In the genomic region with DNA sequence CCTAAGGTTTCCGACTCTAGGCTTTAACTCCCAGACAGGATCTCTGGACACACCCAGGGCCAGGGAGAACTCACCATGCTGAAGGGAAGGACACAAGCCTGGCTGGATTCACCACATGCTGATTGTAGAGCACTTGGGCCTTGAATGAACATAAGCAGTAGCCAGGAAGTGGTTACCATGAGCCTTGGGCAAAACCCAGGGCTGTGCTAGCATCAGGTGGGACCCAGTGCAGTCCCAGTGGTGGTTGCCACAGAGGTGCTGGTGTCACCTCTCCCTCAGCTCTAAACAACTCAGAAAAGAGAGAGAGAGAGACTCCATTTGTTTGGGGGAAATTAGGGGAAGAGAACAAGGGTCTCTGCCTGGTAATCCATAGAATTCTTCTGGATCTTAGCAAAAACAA, we compare ENCODE assay signal across 19 cellular contexts.
DNase-seq lines count a peak whose midpoint lies in the region; ATAC-seq and TF ChIP-seq lines count a peak whose summit lies in the region.
"Had no signal": no experiment of that assay in that cellular context is flagged by ENCODE, and none has a peak within 500 bp of the region (broad histone marks: within the 10 kb centered on the region; RNA-seq: fewer than 3 reads in every experiment).

No MANE protein-coding gene starts in this region.

- H3K27me3 ChIP-seq in effector memory CD4-positive, alpha-beta T cell (replicated peaks; ENCODE audit: control insufficient read depth, insufficient read depth, low read length, poor library complexity, severe bottlenecking) = no peaks in the 10 kb centered on the region
- H3K27me3 ChIP-seq in suprapubic skin = no peaks in the 10 kb centered on the region
- H3K27me3 ChIP-seq: BE2C, BLaER1 had no signal

- H3K36me3 Mint-ChIP-seq in immature natural killer cell (no peaks in the 10 kb centered on the region), natural killer cell (no peaks in the 10 kb centered on the region)
- H3K36me3 Mint-ChIP-seq: CD14-positive monocyte; CD4-positive, alpha-beta memory T cell; CD4-positive, CD25-positive, alpha-beta regulatory T cell had no signal

- intact Hi-C loops in natural killer cell (cut with micrococcal nuclease) = no loop called here

- H3K9me3 ChIP-seq in effector memory CD4-positive, alpha-beta T cell (ENCODE audit: control insufficient read depth, low read length) = no peaks in the 10 kb centered on the region
- no peaks in the 10 kb centered on the region for H3K9me3 ChIP-seq in suprapubic skin
- H3K9me3 ChIP-seq: BE2C, Caco-2 had no signal

- H3K9me3 Mint-ChIP-seq in immature natural killer cell (peaks cover 0 to 8% (median 4%) of the 10 kb centered on the region in 6 donors), natural killer cell (peaks cover 3% of the 10 kb centered on the region in 2 donors)

- H3K4me3 ChIP-seq in GM12865 (ENCODE audit: low read depth, low read length) (no peak overlapping the region), suprapubic skin (no peak overlapping the region)
- H3K4me3 ChIP-seq in effector memory CD4-positive, alpha-beta T cell (ENCODE audit: insufficient read depth, low read depth, low read length, poor library complexity, severe bottlenecking) = no peak overlapping the region
- H3K4me3 ChIP-seq: BLaER1, GM12878 had no signal

- peaks cover 0 to 3% (median 2%) of the 10 kb centered on the region in 3 donors for H3K27me3 Mint-ChIP-seq in immature natural killer cell (ENCODE audit: low read depth in 3 of 3)
- no peaks in the 10 kb centered on the region for H3K27me3 Mint-ChIP-seq in natural killer cell (ENCODE audit: low read depth in 2 of 2)
- H3K27me3 Mint-ChIP-seq: CD4-positive, alpha-beta memory T cell; CD4-positive, CD25-positive, alpha-beta regulatory T cell had no signal

- 100% methylated on average over 1 of the region's 1 CpG for WGBS in suprapubic skin

- no peaks in the 10 kb centered on the region for H3K36me3 ChIP-seq in effector memory CD4-positive, alpha-beta T cell (ENCODE audit: control insufficient read depth, insufficient read depth, low read length)
- no peaks in the 10 kb centered on the region for H3K36me3 ChIP-seq in suprapubic skin
- H3K36me3 ChIP-seq: BE2C, BLaER1 had no signal

- H3K4me1 ChIP-seq in effector memory CD4-positive, alpha-beta T cell (ENCODE audit: control insufficient read depth, insufficient read depth, low read length, poor library complexity, severe bottlenecking) = no peaks in the 10 kb centered on the region
- H3K4me1 ChIP-seq in suprapubic skin = no peaks in the 10 kb centered on the region
- H3K4me1 ChIP-seq: BE2C, BLaER1, Caco-2 had no signal

- H3K27ac Mint-ChIP-seq in immature natural killer cell (no peak overlapping the region), natural killer cell (no peak overlapping the region)
- H3K27ac Mint-ChIP-seq: CD4-positive, alpha-beta memory T cell; CD4-positive, CD25-positive, alpha-beta regulatory T cell had no signal

- ATAC-seq in natural killer cell = peak in 2 of 3 donors; percentile 26 to 70
- ATAC-seq: GM12878 had no signal

- peak overlapping the region in 1 of 5 donors; percentile 34 for H3K4me3 Mint-ChIP-seq in immature natural killer cell
- no peak overlapping the region for H3K4me3 Mint-ChIP-seq in natural killer cell
- H3K4me3 Mint-ChIP-seq: CD14-positive monocyte; CD4-positive, alpha-beta memory T cell; CD4-positive, CD25-positive, alpha-beta regulatory T cell had no signal

- no peak for TF ChIP-seq POLR2A in suprapubic skin (IDR thresholded peaks at IDR 0.05)

- DNase-seq in GM12865 (ENCODE audit: low read depth) (peak; percentile 30), immature natural killer cell (peak in 2 of 3 donors; percentile 3 to 11), natural killer cell (no peak), ecto neural progenitor cell (ENCODE audit: low spot score) (no peak), suprapubic skin (ENCODE audit: low spot score in 2 of 2) (no peak)
- no peak for DNase-seq in effector memory CD4-positive, alpha-beta T cell
- DNase-seq: 8988T; ACHN; BE2C; C1 segment of cervical spinal cord; Caco-2; Calu3; CD4-positive, alpha-beta memory T cell; CD4-positive, CD25-positive, alpha-beta regulatory T cell; DMS79 treated with DMSO at 0.1 percent for 48 hours; GF-D8 had no signal

- no peak overlapping the region for H3K27ac ChIP-seq in effector memory CD4-positive, alpha-beta T cell (ENCODE audit: insufficient read depth, low read length, poor library complexity, severe bottlenecking)
- H3K27ac ChIP-seq in suprapubic skin = no peak overlapping the region
- H3K27ac ChIP-seq: BLaER1 had no signal

- TF ChIP-seq EP300 in suprapubic skin (IDR thresholded peaks at IDR 0.05) = no peak

- no peak for TF ChIP-seq CTCF in GM12865 (IDR thresholded peaks at IDR 0.05; ENCODE audit: insufficient read depth, low read depth, low read length, missing control alignments)
- no peak for TF ChIP-seq CTCF in natural killer cell (IDR thresholded peaks at IDR 0.05)
- TF ChIP-seq CTCF in suprapubic skin (IDR thresholded peaks at IDR 0.05) = no peak

- H3K4me1 Mint-ChIP-seq in immature natural killer cell (peaks cover 0 to 4% of the 10 kb centered on the region in 2 donors), natural killer cell (no peaks in the 10 kb centered on the region)
- H3K4me1 Mint-ChIP-seq: CD4-positive, alpha-beta memory T cell; CD4-positive, CD25-positive, alpha-beta regulatory T cell had no signal

Comparison
In these comparisons a context has a peak if more than half of its experiments do, and no peak if none do; other contexts are left out.
1. DNase-seq: peak in GM12865 (single experiment) and immature natural killer cell (2 of 3); none in natural killer cell (single experiment), effector memory CD4-positive, alpha-beta T cell (0 of 3), ecto neural progenitor cell (single experiment) and suprapubic skin (0 of 2).